8 cellular contexts compared by ENCODE assay signal in genomic region chr3:173395412-173396181, GRCh38. TPM values are rescaled to one million over a fixed set of nuclear protein-coding genes. Genes with fewer than 3 reads are reported as not detected.
DNase-seq lines count a peak whose midpoint lies in the region; ATAC-seq and TF ChIP-seq lines count a peak whose summit lies in the region.

No MANE protein-coding gene starts in this region.

- TF ChIP-seq POLR2A in thyroid gland (IDR thresholded peaks at IDR 0.05), result peak in 1 of 2 donors; percentile 79

- H3K27me3 Mint-ChIP-seq in naive thymus-derived CD8-positive, alpha-beta T cell, result peaks cover 40 to 74% (median 50%) of the 10 kb centered on the region in 5 donors

- peak overlapping the region; percentile 54 to 71 (median 66) for H3K27ac ChIP-seq in thyroid gland

- H3K9me3 ChIP-seq in thyroid gland, result no peaks in the 10 kb centered on the region

- no peaks in the 10 kb centered on the region for H3K27me3 ChIP-seq in thyroid gland

- peaks cover 3 to 4% of the 10 kb centered on the region in 2 donors for H3K4me1 ChIP-seq in thyroid gland

- ATAC-seq in GM21360 (IDR thresholded peaks at IDR 0.05; ENCODE audit: unreplicated experiment), result peak; percentile 97
- ATAC-seq in naive thymus-derived CD8-positive, alpha-beta T cell, result peak; percentile 83 to 86

- H3K9me3 Mint-ChIP-seq in naive thymus-derived CD8-positive, alpha-beta T cell, result peaks cover 0 to 14% (median 4%) of the 10 kb centered on the region in 9 donors

- 1 to 3% methylated on average over 65 to 69 of the region's 71 CpGs for WGBS in thyroid gland, 2 donors

- H3K36me3 Mint-ChIP-seq in naive thymus-derived CD8-positive, alpha-beta T cell, result peaks cover 0 to 6% (median 0%) of the 10 kb centered on the region in 3 donors

- TF ChIP-seq CTCF in fibroblast of villous mesenchyme (IDR thresholded peaks at IDR 0.05; ENCODE audit: insufficient read depth, low read depth, low read length) (no peak), thyroid gland (IDR thresholded peaks at IDR 0.05) (no peak)

- peak overlapping the region; percentile 63 for H3K4me3 ChIP-seq in fibroblast of villous mesenchyme (ENCODE audit: low read depth, low read length)
- peak overlapping the region in 2 of 3 donors; percentile 70 to 71 for H3K4me3 ChIP-seq in thyroid gland (replicated peaks in 1 of 3)

- intact Hi-C loops in thyroid gland (cut with DNase I), result no loop called here

- POLR2A ChIA-PET in naive thymus-derived CD8-positive, alpha-beta T cell (lab: Charles Lee), result no interaction called here

- no peaks in the 10 kb centered on the region for H3K36me3 ChIP-seq in thyroid gland

- peak overlapping the region; percentile 73 to 88 (median 83) for H3K4me3 Mint-ChIP-seq in naive thymus-derived CD8-positive, alpha-beta T cell

- H3K27ac Mint-ChIP-seq in naive thymus-derived CD8-positive, alpha-beta T cell, result peak overlapping the region in 6 of 10 donors; percentile 12 to 82 (median 60)

- peaks cover 17 to 41% (median 30%) of the 10 kb centered on the region in 4 donors for H3K4me1 Mint-ChIP-seq in naive thymus-derived CD8-positive, alpha-beta T cell

- DNase-seq in D341Med (ENCODE audit: low spot score), result peak; percentile 85
- DNase-seq in HK-2 (ENCODE audit: unreplicated experiment), result peak; percentile 90
- peak; percentile 96 for DNase-seq in NCI-H748 (lab: John Stamatoyannopoulos, UW; ENCODE audit: unreplicated experiment)
- DNase-seq in activated gamma-delta T cell (lab: John Stamatoyannopoulos, UW), result peak; percentile 12
- DNase-seq in fibroblast of villous mesenchyme (ENCODE audit: low read depth), result peak; percentile 67
- DNase-seq in naive thymus-derived CD8-positive, alpha-beta T cell, result peak in 9 of 10 donors; percentile 6 to 61 (median 27)
- peak; percentile 87 to 90 for DNase-seq in thyroid gland

RNA-seq across cellular contexts. Expression of gene NLGN1, which starts 1.9 kb away (rescaled TPM):
- total RNA-seq in fibroblast of villous mesenchyme (8.4 and 18.1 TPM in 2 replicates), thyroid gland (10 to 100 TPM in 1 of 4 donors, 1 to 10 TPM in 3; 2.4 to 13.9 (median 2.9) TPM)
- not detected for total RNA-seq in naive thymus-derived CD8-positive, alpha-beta T cell
- polyA plus RNA-seq in naive thymus-derived CD8-positive, alpha-beta T cell, result not detected

Comparison
In these comparisons a context has a peak if more than half of its experiments do, and no peak if none do; other contexts are left out.
1. Peak in every context shown above with its lines: DNase-seq, ATAC-seq, H3K4me3 ChIP-seq and H3K27ac ChIP-seq.
2. DNase-seq: peak in every context shown above with its lines; median percentile 96 in NCI-H748; 90 in HK-2; 88 in thyroid gland; 85 in D341Med; 67 in fibroblast of villous mesenchyme; 27 in naive thymus-derived CD8-positive, alpha-beta T cell; 12 in activated gamma-delta T cell.